8 cellular contexts compared by ENCODE assay signal in the genomic region with DNA sequence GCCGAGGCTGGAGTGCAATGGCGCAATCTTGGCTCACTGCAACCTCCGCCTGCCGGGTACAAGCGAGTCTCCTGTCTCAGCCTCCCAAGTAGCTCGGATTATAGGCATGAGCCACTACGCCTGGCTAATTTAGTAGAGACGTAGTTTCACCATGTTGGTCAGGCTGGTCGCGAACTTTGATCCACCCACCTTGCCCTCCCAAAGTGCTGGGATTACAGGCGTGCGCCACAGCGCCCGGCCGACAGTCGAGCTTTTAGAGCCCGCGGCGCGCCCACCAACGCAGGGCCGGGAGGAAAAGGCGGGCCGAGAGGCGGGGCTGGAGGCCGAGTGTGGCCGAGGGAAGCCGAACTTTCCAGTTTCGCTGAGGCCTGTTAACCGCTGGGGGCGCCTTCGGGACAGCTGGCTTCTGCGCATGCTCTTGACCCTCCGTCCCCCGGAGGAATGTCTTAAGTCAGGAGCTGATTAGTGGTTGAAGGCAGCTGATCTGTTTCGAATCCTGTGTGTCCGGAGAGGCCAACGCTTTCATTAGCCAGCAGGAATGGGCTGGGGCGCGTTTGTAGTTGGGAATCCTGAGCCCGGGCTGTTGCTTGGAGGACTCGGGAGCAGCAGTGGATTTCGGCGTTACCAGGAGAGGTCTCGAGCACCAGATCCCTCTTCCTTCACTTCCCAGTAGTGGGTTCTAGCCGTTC. TPM values are rescaled to one million over a fixed set of nuclear protein-coding genes. Genes with fewer than 3 reads are reported as not detected.
DNase-seq lines count a peak whose midpoint lies in the region; ATAC-seq and TF ChIP-seq lines count a peak whose summit lies in the region.

No MANE protein-coding gene starts in this region.

- peak overlapping the region; percentile 44 for H3K4me3 ChIP-seq in GM12875 (ENCODE audit: low read depth, low read length)
- H3K4me3 ChIP-seq in heart right ventricle: peak overlapping the region; percentile 21 to 68 (median 56)

- H3K4me3 Mint-ChIP-seq in type B pancreatic cell: peak overlapping the region; percentile 89

- ATAC-seq in HG02798 (IDR thresholded peaks at IDR 0.05; ENCODE audit: poor library complexity, unreplicated experiment) (peak; percentile 94), heart right ventricle (peak; percentile 93 to 98 (median 96))

- H3K4me1 ChIP-seq in heart right ventricle: peaks cover 0 to 50% (median 27%) of the 10 kb centered on the region in 9 donors

- H3K27ac ChIP-seq in heart right ventricle: peak overlapping the region; percentile 76 to 98 (median 90)

- peaks cover 0 to 10% (median 0%) of the 10 kb centered on the region in 9 donors for H3K36me3 ChIP-seq in heart right ventricle

- H3K9me3 Mint-ChIP-seq in type B pancreatic cell: no peaks in the 10 kb centered on the region

- H3K27me3 ChIP-seq in heart right ventricle: no peaks in the 10 kb centered on the region

- intact Hi-C loops in heart right ventricle (cut with DNase I): loop anchor here in 1 of 10 donors (1.0 kb wide), 1 partner anchor 10 kb away; the partner anchor contains the start of gene RPLP1

- DNase-seq in NCI-H1436 treated with DMSO at 0.1 percent for 48 hours (lab: John Stamatoyannopoulos, UW) (peak; percentile 73), T follicular helper cell (ENCODE audit: low read depth) (peak; percentile 88), amniotic epithelial cell (ENCODE audit: low read depth) (peak; percentile 99), heart right ventricle (peak; percentile 95 to 97), pons (ENCODE audit: low spot score) (peak; percentile 97), type B pancreatic cell (ENCODE audit: extremely low spot score, unreplicated experiment) (peak; percentile 97)

- no peaks in the 10 kb centered on the region for H3K27me3 Mint-ChIP-seq in type B pancreatic cell

- H3K27ac Mint-ChIP-seq in type B pancreatic cell: peak overlapping the region; percentile 95

- no peaks in the 10 kb centered on the region for H3K9me3 ChIP-seq in heart right ventricle

- H3K4me1 Mint-ChIP-seq in type B pancreatic cell (ENCODE audit: unreplicated experiment): peaks cover 5% of the 10 kb centered on the region

- H3K36me3 Mint-ChIP-seq in type B pancreatic cell: peaks cover 6% of the 10 kb centered on the region

- 6% methylated on average over 46 of the region's 46 CpGs for WGBS in heart right ventricle, 2 donors

- peak; percentile 89 for TF ChIP-seq CTCF in GM12875 (IDR thresholded peaks at IDR 0.05; ENCODE audit: borderline replicate concordance, insufficient read depth, low read depth, low read length)
- peak; percentile 75 to 96 (median 90) for TF ChIP-seq CTCF in heart right ventricle (IDR thresholded peaks at IDR 0.05)
- peak; percentile 95 for TF ChIP-seq CTCF in type B pancreatic cell (conservative IDR thresholded peaks at IDR 0.05)

RNA-seq across cellular contexts. Expression of gene RPLP1, which starts 10.0 kb away (rescaled TPM):
- total RNA-seq in heart right ventricle (1,000 to 10,000 TPM; 1,068 to 1,464 (median 1,266) TPM), type B pancreatic cell (ENCODE audit: low replicate concordance) (1,676 and 1,694 TPM in 2 replicates)
- 1,000 to 10,000 TPM; 1,192 to 2,100 TPM for polyA plus RNA-seq in heart right ventricle

RNA-seq across cellular contexts. Expression of gene KIF23, which starts 48.5 kb away (rescaled TPM):
- total RNA-seq in heart right ventricle: 1 to 10 TPM in 5 of 10 donors, under 1 TPM in 5; 0.17 to 3.4 (median 0.83) TPM
- under 1 TPM; 0.22 to 0.32 TPM for polyA plus RNA-seq in heart right ventricle
- total RNA-seq in type B pancreatic cell (ENCODE audit: low replicate concordance): 31.8 and 48.1 TPM in 2 replicates

Comparison
In these comparisons a context has a peak if more than half of its experiments do, and no peak if none do; other contexts are left out.
1. Peak in every context shown above with its lines: DNase-seq, ATAC-seq, H3K4me3 ChIP-seq and H3K27ac ChIP-seq.